ENCODE assay signal across 8 cellular contexts in genomic region chr21:42381347-42381984, GRCh38. TPM values are rescaled to one million over a fixed set of nuclear protein-coding genes. Genes with fewer than 3 reads are reported as not detected.
DNase-seq lines count a peak whose midpoint lies in the region; ATAC-seq and TF ChIP-seq lines count a peak whose summit lies in the region.

No MANE protein-coding gene starts in this region.

- no peak overlapping the region for H3K4me3 ChIP-seq in upper lobe of left lung

- H3K9me3 ChIP-seq in upper lobe of left lung = peaks cover 0 to 10% (median 0%) of the 10 kb centered on the region in 4 donors

- TF ChIP-seq EP300 in upper lobe of left lung (IDR thresholded peaks at IDR 0.05) = no peak

- TF ChIP-seq POLR2A in upper lobe of left lung (IDR thresholded peaks at IDR 0.05) = no peak

- TF ChIP-seq CTCF in upper lobe of left lung (IDR thresholded peaks at IDR 0.05) = peak in 5 of 6 experiments; percentile 19 to 88 (median 76)

- peak; percentile 30 for DNase-seq in stimulated activated CD4-positive, alpha-beta T cell treated with anti-CD3 and anti-CD28 coated beads, Interleukin-1b, Interleukin-23, amount 100 ng/mL, for 48 hours
- DNase-seq in stimulated activated CD4-positive, alpha-beta T cell treated with anti-CD3 and anti-CD28 coated beads, Interleukin-12 subunit alpha, Interleukin-12 subunit beta, amount 100 ng/mL, for 4 hours = no peak
- DNase-seq in NCI-H2196 (lab: John Stamatoyannopoulos, UW; ENCODE audit: unreplicated experiment) (peak; percentile 64), iPS DF 4.7 (ENCODE audit: extremely low read depth, low spot score) (peak; percentile 30), upper lobe of left lung (peak in 1 of 2 donors; percentile 73)
- DNase-seq in activated T-cell treated with anti-CD3 and anti-CD28 coated beads, Interleukin-2, amount 50 U/mL, for 48 hours = peak; percentile 71 to 74

- no peaks in the 10 kb centered on the region for H3K36me3 ChIP-seq in upper lobe of left lung

- 47 to 75% methylated on average over 1 of the region's 1 CpG for WGBS in upper lobe of left lung, 2 donors

- H3K4me1 ChIP-seq in upper lobe of left lung = peaks cover 0 to 8% (median 2%) of the 10 kb centered on the region in 4 donors

- H3K27ac ChIP-seq in upper lobe of left lung = no peak overlapping the region

- ATAC-seq in upper lobe of left lung (ENCODE audit: low FRiP score in 2 of 2) = peak; percentile 45 to 55
- no peak for ATAC-seq in GM18867 (IDR thresholded peaks at IDR 0.05; ENCODE audit: unreplicated experiment)
- ATAC-seq in HG03521 (IDR thresholded peaks at IDR 0.05; ENCODE audit: unreplicated experiment) = no peak

- H3K27me3 ChIP-seq in upper lobe of left lung = no peaks in the 10 kb centered on the region

RNA-seq across cellular contexts. Expression of gene TMPRSS3, which starts 14.4 kb away (rescaled TPM):
- 10 to 100 TPM in 1 of 6 donors, 1 to 10 TPM in 5; 3.5 to 12.5 (median 5.8) TPM for total RNA-seq in upper lobe of left lung

RNA-seq across cellular contexts. Expression of gene TFF1, which starts 15.1 kb away (rescaled TPM):
- under 1 TPM in 2 of 6 donors, not detected in 4; 0.72 to 0.84 TPM for total RNA-seq in upper lobe of left lung

RNA-seq across cellular contexts. Expression of gene UBASH3A, which starts 22.2 kb away (rescaled TPM):
- total RNA-seq in upper lobe of left lung = 1 to 10 TPM in 5 of 6 donors, not detected in 1; 1.4 to 7.3 (median 2.9) TPM

RNA-seq across cellular contexts. Expression of gene TFF2, which starts 30.7 kb away (rescaled TPM):
- total RNA-seq in upper lobe of left lung = not detected

Comparison
In these comparisons a context has a peak if more than half of its experiments do, and no peak if none do; other contexts are left out.
1. ATAC-seq: peak in upper lobe of left lung (2 of 2); none in GM18867 (single experiment) and HG03521 (single experiment).